Comparison of ENCODE assay signal across 9 cellular contexts in the genomic region with DNA sequence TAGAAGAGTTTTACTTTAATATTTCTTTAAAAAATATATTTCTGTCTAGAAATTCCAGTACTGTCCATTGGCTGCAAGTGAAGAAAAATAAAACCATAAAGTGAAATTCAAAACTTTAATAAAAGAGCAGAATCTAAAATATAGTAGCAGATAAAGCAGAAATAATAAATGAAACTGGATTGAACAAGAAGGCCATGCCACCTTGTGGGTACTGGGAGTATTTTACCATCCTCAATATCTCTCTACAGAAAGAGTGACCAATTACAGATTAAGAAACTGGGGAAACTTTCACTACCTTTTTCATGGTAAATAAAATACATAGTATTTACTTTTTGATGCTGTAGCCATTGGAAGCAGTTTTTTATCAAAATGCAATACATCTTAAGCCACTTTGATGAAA.
A peak's percentile ranks its signal among the peaks of the same experiment; 100 is the strongest.
DNase-seq lines count a peak whose midpoint lies in the region; ATAC-seq, FAIRE-seq and TF ChIP-seq lines count a peak whose summit lies in the region.
"Had no signal": no experiment of that assay in that cellular context is flagged by ENCODE, and none has a peak within 500 bp of the region (broad histone marks: within the 10 kb centered on the region; RNA-seq: fewer than 3 reads in every experiment).

No MANE protein-coding gene starts in this region.

- TF ChIP-seq CTCF in DND-41 (IDR thresholded peaks at IDR 0.05; ENCODE audit: borderline replicate concordance, extremely low read depth, low read length, poor library complexity, severe bottlenecking) (peak; percentile 74), stomach (IDR thresholded peaks at IDR 0.05) (peak in 3 of 7 experiments; percentile 25 to 40 (median 30))

- no peaks in the 10 kb centered on the region for H3K79me2 ChIP-seq in DND-41 (ENCODE audit: insufficient read depth, low read length)

- FAIRE-seq in RCC 7860 (lab: Jason Lieb, UNC) (no peak), frontal cortex (lab: Jason Lieb, UNC) (peak; percentile 10)

- H3K27ac ChIP-seq in DND-41 (ENCODE audit: low read length) (no peak overlapping the region), stomach (no peak overlapping the region)

- H3K36me3 ChIP-seq in DND-41 (ENCODE audit: insufficient read depth, low read length) (no peaks in the 10 kb centered on the region), stomach (no peaks in the 10 kb centered on the region)

- TF ChIP-seq EP300 in stomach (IDR thresholded peaks at IDR 0.05) = no peak

- no peak overlapping the region for H3K4me3 Mint-ChIP-seq in stimulated activated memory B cell treated with anti-CD40 and anti-IgM and Interleukin-4, amounts not matched to agents 10 μg/mL and 1 μg/mL and 100 μg/mL, for 72 hours
- H3K4me3 Mint-ChIP-seq in activated T-helper 1 cell treated with anti-CD3 and anti-CD28 coated beads, Interleukin-12 subunit alpha, Interleukin-12 subunit beta, Interleukin-2, Interleukin-4 antibody, amounts not matched to agents 30 ng/mL and 10 ng/mL and 1 ng/mL, durations not matched to agents 14 hours and 24 hours and 36 hours = no peak overlapping the region
- H3K4me3 Mint-ChIP-seq: immature natural killer cell had no signal

- no peaks in the 10 kb centered on the region for H3K9me3 ChIP-seq in DND-41 (ENCODE audit: insufficient read depth, low read length, severe bottlenecking)
- H3K9me3 ChIP-seq in stomach = no peaks in the 10 kb centered on the region

- no peak overlapping the region for H3K9ac ChIP-seq in DND-41 (ENCODE audit: low read depth, low read length)

- peak; percentile 25 for DNase-seq in DND-41
- peak; percentile 9 for DNase-seq in HEK293T (ENCODE audit: extremely low spot score)
- DNase-seq in RCC 7860 (ENCODE audit: low spot score) = peak; percentile 16
- DNase-seq in frontal cortex (ENCODE audit: low spot score in 2 of 2) = no peak
- DNase-seq in stomach = no peak
- DNase-seq in activated T-helper 1 cell treated with anti-CD3 and anti-CD28 coated beads, Interleukin-12 subunit alpha, Interleukin-12 subunit beta, Interleukin-2, Interleukin-4 antibody, amounts not matched to agents 30 ng/mL and 10 ng/mL and 1 ng/mL, durations not matched to agents 14 hours and 24 hours and 36 hours (ENCODE audit: low spot score) = no peak
- no peak for DNase-seq in NK-92 treated with Interleukin-12 subunit alpha and Interleukin-12 subunit beta, amount 100 ng/mL, for 24 hours (lab: John Stamatoyannopoulos, UW)

- no peak overlapping the region for H3K4me2 ChIP-seq in DND-41 (ENCODE audit: insufficient read depth, low read length)

- ATAC-seq in DND-41 (ENCODE audit: insufficient read depth, low read depth) = peak; percentile 68; the same call in 2 of the 3 replicates
- ATAC-seq in stimulated activated memory B cell treated with anti-CD40 and anti-IgM and Interleukin-4, amounts not matched to agents 10 μg/mL and 1 μg/mL and 100 μg/mL, for 72 hours = no peak

- CTCF ChIA-PET in HEK293T (lab: Yijun Ruan, JAX) = no interaction called here

- intact Hi-C loops in stomach (cut with DNase I; ENCODE audit: low total_unique reads) = no loop called here
- intact Hi-C loops in activated T-helper 1 cell treated with anti-CD3 and anti-CD28 coated beads, Interleukin-12 subunit alpha, Interleukin-12 subunit beta, Interleukin-2, Interleukin-4 antibody, amounts not matched to agents 30 ng/mL and 10 ng/mL and 1 ng/mL, durations not matched to agents 14 hours and 24 hours and 36 hours (cut with micrococcal nuclease) = no loop called here

- no peak for TF ChIP-seq POLR2A in stomach (IDR thresholded peaks at IDR 0.05)

- H3K36me3 Mint-ChIP-seq in stimulated activated memory B cell treated with anti-CD40 and anti-IgM and Interleukin-4, amounts not matched to agents 10 μg/mL and 1 μg/mL and 100 μg/mL, for 72 hours = no peaks in the 10 kb centered on the region
- H3K36me3 Mint-ChIP-seq in activated T-helper 1 cell treated with anti-CD3 and anti-CD28 coated beads, Interleukin-12 subunit alpha, Interleukin-12 subunit beta, Interleukin-2, Interleukin-4 antibody, amounts not matched to agents 30 ng/mL and 10 ng/mL and 1 ng/mL, durations not matched to agents 14 hours and 24 hours and 36 hours (ENCODE audit: low read depth) = peaks cover 4% of the 10 kb centered on the region
- H3K36me3 Mint-ChIP-seq: immature natural killer cell had no signal

- no peaks in the 10 kb centered on the region for H3K27me3 ChIP-seq in DND-41 (ENCODE audit: insufficient read depth, low read length, poor library complexity)
- H3K27me3 ChIP-seq in stomach = no peaks in the 10 kb centered on the region

- H3K27ac Mint-ChIP-seq in stimulated activated memory B cell treated with anti-CD40 and anti-IgM and Interleukin-4, amounts not matched to agents 10 μg/mL and 1 μg/mL and 100 μg/mL, for 72 hours = no peak overlapping the region
- H3K27ac Mint-ChIP-seq in activated T-helper 1 cell treated with anti-CD3 and anti-CD28 coated beads, Interleukin-12 subunit alpha, Interleukin-12 subunit beta, Interleukin-2, Interleukin-4 antibody, amounts not matched to agents 30 ng/mL and 10 ng/mL and 1 ng/mL, durations not matched to agents 14 hours and 24 hours and 36 hours = no peak overlapping the region
- H3K27ac Mint-ChIP-seq: immature natural killer cell had no signal

- POLR2A ChIA-PET in HEK293T (lab: Yijun Ruan, JAX) = no interaction called here

- H3K4me1 ChIP-seq in DND-41 (ENCODE audit: insufficient read depth, low read length) (peaks cover 30% of the 10 kb centered on the region; the same call in 1 of the 2 replicates), stomach (no peaks in the 10 kb centered on the region)

- H3K27me3 Mint-ChIP-seq in stimulated activated memory B cell treated with anti-CD40 and anti-IgM and Interleukin-4, amounts not matched to agents 10 μg/mL and 1 μg/mL and 100 μg/mL, for 72 hours = no peaks in the 10 kb centered on the region
- H3K27me3 Mint-ChIP-seq in activated T-helper 1 cell treated with anti-CD3 and anti-CD28 coated beads, Interleukin-12 subunit alpha, Interleukin-12 subunit beta, Interleukin-2, Interleukin-4 antibody, amounts not matched to agents 30 ng/mL and 10 ng/mL and 1 ng/mL, durations not matched to agents 14 hours and 24 hours and 36 hours (ENCODE audit: insufficient read depth) = no peaks in the 10 kb centered on the region

- no peak overlapping the region for H3K4me3 ChIP-seq in DND-41 (ENCODE audit: low read depth in 1 of 2, low read length in 2 of 2)
- H3K4me3 ChIP-seq in stomach = no peak overlapping the region

- no peaks in the 10 kb centered on the region for H4K20me1 ChIP-seq in DND-41 (ENCODE audit: insufficient read depth, low read length)

- peaks cover 54% of the 10 kb centered on the region for H3K4me1 Mint-ChIP-seq in stimulated activated memory B cell treated with anti-CD40 and anti-IgM and Interleukin-4, amounts not matched to agents 10 μg/mL and 1 μg/mL and 100 μg/mL, for 72 hours
- H3K4me1 Mint-ChIP-seq in activated T-helper 1 cell treated with anti-CD3 and anti-CD28 coated beads, Interleukin-12 subunit alpha, Interleukin-12 subunit beta, Interleukin-2, Interleukin-4 antibody, amounts not matched to agents 30 ng/mL and 10 ng/mL and 1 ng/mL, durations not matched to agents 14 hours and 24 hours and 36 hours (ENCODE audit: low read depth) = peaks cover 30% of the 10 kb centered on the region

- H3K9me3 Mint-ChIP-seq in stimulated activated memory B cell treated with anti-CD40 and anti-IgM and Interleukin-4, amounts not matched to agents 10 μg/mL and 1 μg/mL and 100 μg/mL, for 72 hours = no peaks in the 10 kb centered on the region
- no peaks in the 10 kb centered on the region for H3K9me3 Mint-ChIP-seq in activated T-helper 1 cell treated with anti-CD3 and anti-CD28 coated beads, Interleukin-12 subunit alpha, Interleukin-12 subunit beta, Interleukin-2, Interleukin-4 antibody, amounts not matched to agents 30 ng/mL and 10 ng/mL and 1 ng/mL, durations not matched to agents 14 hours and 24 hours and 36 hours
- H3K9me3 Mint-ChIP-seq: immature natural killer cell had no signal

- no peak overlapping the region for H2AFZ ChIP-seq in DND-41 (ENCODE audit: low read depth, low read length)

TF ChIP-seq in HEK293T, 16 proteins besides CTCF, POLR2A, EP300 and RAD21:
- TF ChIP-seq, protein P1, sequence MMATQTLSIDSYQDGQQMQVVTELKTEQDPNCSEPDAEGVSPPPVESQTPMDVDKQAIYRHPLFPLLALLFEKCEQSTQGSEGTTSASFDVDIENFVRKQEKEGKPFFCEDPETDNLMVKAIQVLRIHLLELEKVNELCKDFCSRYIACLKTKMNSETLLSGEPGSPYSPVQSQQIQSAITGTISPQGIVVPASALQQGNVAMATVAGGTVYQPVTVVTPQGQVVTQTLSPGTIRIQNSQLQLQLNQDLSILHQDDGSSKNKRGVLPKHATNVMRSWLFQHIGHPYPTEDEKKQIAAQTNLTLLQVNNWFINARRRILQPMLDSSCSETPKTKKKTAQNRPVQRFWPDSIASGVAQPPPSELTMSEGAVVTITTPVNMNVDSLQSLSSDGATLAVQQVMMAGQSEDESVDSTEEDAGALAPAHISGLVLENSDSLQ (IDR thresholded peaks at IDR 0.05) = no peak
- no peak for TF ChIP-seq SP1 (IDR thresholded peaks at IDR 0.05)
- no peak for TF ChIP-seq SUZ12 (IDR thresholded peaks at IDR 0.05)
- TF ChIP-seq TARDBP (IDR thresholded peaks at IDR 0.05) = no peak
- no peak for TF ChIP-seq FOXA1 (IDR thresholded peaks at IDR 0.05)
- no peak for TF ChIP-seq BHLHE40 (IDR thresholded peaks at IDR 0.05; ENCODE audit: borderline replicate concordance)
- TF ChIP-seq LEF1 (IDR thresholded peaks at IDR 0.05; ENCODE audit: borderline replicate concordance) = no peak

Comparison
In these comparisons a context has a peak if more than half of its experiments do, and no peak if none do; other contexts are left out.
1. DNase-seq: peak in DND-41 (single experiment), HEK293T (single experiment) and RCC 7860 (single experiment); none in frontal cortex (0 of 2), stomach (single experiment), activated T-helper 1 cell treated with anti-CD3 and anti-CD28 coated beads, Interleukin-12 subunit alpha, Interleukin-12 subunit beta, Interleukin-2, Interleukin-4 antibody, amounts not matched to agents 30 ng/mL and 10 ng/mL and 1 ng/mL, durations not matched to agents 14 hours and 24 hours and 36 hours (single experiment) and NK-92 treated with Interleukin-12 subunit alpha and Interleukin-12 subunit beta, amount 100 ng/mL, for 24 hours (single experiment).